ENCODE assay signal across 20 cellular contexts in the genomic region with DNA sequence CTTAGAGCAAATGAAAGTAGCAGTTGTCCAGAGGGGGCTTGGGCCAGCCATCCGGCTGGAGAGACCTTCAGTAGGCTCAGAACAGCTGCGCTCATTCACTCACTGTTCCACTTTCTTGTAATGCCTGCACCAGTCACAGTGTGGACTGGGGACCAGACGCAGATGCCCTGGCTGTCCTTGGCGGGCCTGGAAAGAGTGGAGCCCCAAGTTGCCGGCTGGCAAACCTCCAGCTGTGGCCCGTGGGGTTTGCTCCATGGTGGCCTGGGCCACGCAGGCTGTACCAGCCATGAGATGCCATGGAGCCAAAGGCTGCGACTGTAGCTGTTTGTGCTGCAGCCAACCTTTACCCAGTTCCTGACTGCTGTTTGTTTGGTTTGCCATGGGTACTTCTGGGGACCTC. TPM values are rescaled to one million over a fixed set of nuclear protein-coding genes. Genes with fewer than 3 reads are reported as not detected.
A peak's percentile ranks its signal among the peaks of the same experiment; 100 is the strongest.
DNase-seq lines count a peak whose midpoint lies in the region; ATAC-seq, FAIRE-seq and TF ChIP-seq lines count a peak whose summit lies in the region.
"Had no signal": no experiment of that assay in that cellular context is flagged by ENCODE, and none has a peak within 500 bp of the region (broad histone marks: within the 10 kb centered on the region; RNA-seq: fewer than 3 reads in every experiment).

No MANE protein-coding gene starts in this region.

- no peak overlapping the region for H3K9ac ChIP-seq in H9 (ENCODE audit: extremely low read depth, insufficient read length, low read length)
- H3K9ac ChIP-seq: parathyroid adenoma had no signal

- H3K27me3 ChIP-seq in H9 (ENCODE audit: insufficient read depth, low read length): no peaks in the 10 kb centered on the region
- H3K27me3 ChIP-seq in ectodermal cell (ENCODE audit: control insufficient read depth, insufficient read depth, low read length, poor library complexity, severe bottlenecking): no peaks in the 10 kb centered on the region
- H3K27me3 ChIP-seq: tibial nerve had no signal

- H3K56ac ChIP-seq in H9 (ENCODE audit: insufficient read length, low read depth, low read length): no peak overlapping the region

- peak; percentile 35 for DNase-seq in activated CD8-positive, alpha-beta memory T cell treated with anti-CD3 and anti-CD28 coated beads for 24 hours
- no peak for DNase-seq in activated CD8-positive, alpha-beta memory T cell treated with anti-CD3 and anti-CD28 coated beads, Interleukin-2, amount 50 U/mL, for 4 hours
- DNase-seq in H9 (no peak), retina (peak; percentile 60), RCC 7860 (ENCODE audit: low spot score) (no peak)
- DNase-seq in activated CD4-positive, alpha-beta T cell treated with anti-CD3 and anti-CD28 coated beads, Interleukin-2, amount 10 ng/mL, durations not matched to agents 24 days and 14 days: no peak
- DNase-seq: 8988T; AML-193; DND-41; Kasumi-1; naive thymus-derived CD4-positive, alpha-beta T cell; NCI-H187; NCI-H226; stimulated activated naive CD4-positive, alpha-beta T cell treated with Interleukin-2 at 50 U/mL for 16 hours; T-helper 9 cell had no signal

- H3K36me3 ChIP-seq in ectodermal cell (ENCODE audit: control insufficient read depth, insufficient read depth, low read length): no peaks in the 10 kb centered on the region
- H3K36me3 ChIP-seq: HAP-1, tibial nerve had no signal

- H3K14ac ChIP-seq in H9 (ENCODE audit: insufficient read depth, low read length): 0 out of 2 replicates have a peak overlapping the region, but pooled peaks have one; percentile 11

- no peak for FAIRE-seq in RCC 7860 (lab: Jason Lieb, UNC)

- no peak overlapping the region for H4K91ac ChIP-seq in H9 (ENCODE audit: insufficient read length, low read depth, low read length)

- no peak overlapping the region for H3K4ac ChIP-seq in H9 (ENCODE audit: low read depth, low read length)

- H3K27ac Mint-ChIP-seq in H9: peak overlapping the region in 1 of 3 experiments; percentile 69; a peak in 3 of 7 replicates
- H3K27ac Mint-ChIP-seq in activated CD4-positive, alpha-beta T cell treated with anti-CD3 and anti-CD28 coated beads, Interleukin-2, amount 10 ng/mL, durations not matched to agents 24 days and 14 days: no peak overlapping the region

- no peak overlapping the region for H2BK15ac ChIP-seq in H9 (ENCODE audit: low read depth, low read length)

- WGBS in H9 (ENCODE audit: extremely low coverage, insufficient read length, low lambda C conversion rate): no CpG with 5 or more reads among the region's 8 CpGs
- 72 to 79% methylated on average over 8 of the region's 8 CpGs for WGBS in ectodermal cell, 2 experiments

- no peak overlapping the region for H3K4me3 ChIP-seq in ectodermal cell (ENCODE audit: insufficient read depth, low read depth, low read length)
- H3K4me3 ChIP-seq: HAP-1, tibial nerve had no signal

- ATAC-seq in GM18868 (IDR thresholded peaks at IDR 0.05; ENCODE audit: unreplicated experiment): no peak
- ATAC-seq: naive thymus-derived CD4-positive, alpha-beta T cell had no signal

- no peaks in the 10 kb centered on the region for H3K4me1 ChIP-seq in H9 (ENCODE audit: insufficient read depth, low read length)
- H3K4me1 ChIP-seq in ectodermal cell (ENCODE audit: control insufficient read depth, insufficient read depth, low read length): no peaks in the 10 kb centered on the region
- H3K4me1 ChIP-seq: parathyroid adenoma had no signal

- H3K18ac ChIP-seq in H9 (ENCODE audit: insufficient read length, low read depth, low read length): no peak overlapping the region

- H3K36me3 Mint-ChIP-seq in H9 (ENCODE audit: insufficient read depth in 1 of 3, low read depth in 3 of 3): no peaks in the 10 kb centered on the region
- peaks cover 6% of the 10 kb centered on the region for H3K36me3 Mint-ChIP-seq in activated CD4-positive, alpha-beta T cell treated with anti-CD3 and anti-CD28 coated beads, Interleukin-2, amount 10 ng/mL, durations not matched to agents 24 days and 14 days (ENCODE audit: low read depth)

- no peaks in the 10 kb centered on the region for H3K79me1 ChIP-seq in H9 (ENCODE audit: insufficient read depth, low read depth, low read length, poor library complexity, severe bottlenecking)

- no peak overlapping the region; a peak in 1 of 5 replicates for H3K4me3 Mint-ChIP-seq in H9
- no peak overlapping the region for H3K4me3 Mint-ChIP-seq in activated CD4-positive, alpha-beta T cell treated with anti-CD3 and anti-CD28 coated beads, Interleukin-2, amount 10 ng/mL, durations not matched to agents 24 days and 14 days
- H3K4me3 Mint-ChIP-seq: naive thymus-derived CD4-positive, alpha-beta T cell had no signal

- peaks cover 0 to 3% of the 10 kb centered on the region in 2 experiments; a peak in 3 of 5 replicates for H3K9me3 Mint-ChIP-seq in H9
- H3K9me3 Mint-ChIP-seq in activated CD4-positive, alpha-beta T cell treated with anti-CD3 and anti-CD28 coated beads, Interleukin-2, amount 10 ng/mL, durations not matched to agents 24 days and 14 days: peaks cover 13% of the 10 kb centered on the region

- H3K27me3 Mint-ChIP-seq in H9 (ENCODE audit: low read depth): peaks cover 14% of the 10 kb centered on the region
- no peaks in the 10 kb centered on the region for H3K27me3 Mint-ChIP-seq in activated CD4-positive, alpha-beta T cell treated with anti-CD3 and anti-CD28 coated beads, Interleukin-2, amount 10 ng/mL, durations not matched to agents 24 days and 14 days
- H3K27me3 Mint-ChIP-seq: naive thymus-derived CD4-positive, alpha-beta T cell had no signal

- no peak overlapping the region for H3K23ac ChIP-seq in H9 (ENCODE audit: insufficient read length, low read depth, low read length)

- H2AFZ ChIP-seq in H9 (ENCODE audit: low read length): no peak overlapping the region
- H2AFZ ChIP-seq: parathyroid adenoma had no signal

- H3K27ac ChIP-seq in H9 (ENCODE audit: insufficient read length, low read depth, low read length): no peak overlapping the region
- H3K27ac ChIP-seq in ectodermal cell (ENCODE audit: insufficient read depth, low read depth, low read length, poor library complexity, severe bottlenecking): peak overlapping the region; percentile 47
- H3K27ac ChIP-seq: parathyroid adenoma, tibial nerve had no signal

- H2BK5ac ChIP-seq in H9 (ENCODE audit: insufficient read length, low read length): no peak overlapping the region

- H2BK20ac ChIP-seq in H9 (ENCODE audit: low read depth, low read length, poor library complexity, severe bottlenecking): no peak overlapping the region

- H4K8ac ChIP-seq in H9 (replicated peaks; ENCODE audit: insufficient read length, low read depth, low read length): no peak overlapping the region

- H2AK5ac ChIP-seq in H9 (ENCODE audit: insufficient read length, low read length): no peak overlapping the region

- H3T11ph ChIP-seq in H9 (ENCODE audit: low read length): no peak overlapping the region

- H3K79me2 ChIP-seq in H9 (ENCODE audit: insufficient read depth, low read length): no peaks in the 10 kb centered on the region

- H4K20me1 ChIP-seq in H9 (ENCODE audit: control insufficient read depth, insufficient read depth, insufficient read length): no peaks in the 10 kb centered on the region

- H2BK12ac ChIP-seq in H9 (ENCODE audit: insufficient read length, low read depth, low read length): no peak overlapping the region

- H4K5ac ChIP-seq in H9 (ENCODE audit: insufficient read length, low read depth, low read length): no peak overlapping the region

- TF ChIP-seq CTCF in H9 (conservative IDR thresholded peaks at IDR 0.05): no peak

- no peak overlapping the region for H2BK120ac ChIP-seq in H9 (ENCODE audit: low read depth, low read length, poor library complexity, severe bottlenecking)

- no peak overlapping the region for H3K4me2 ChIP-seq in H9 (ENCODE audit: insufficient read depth, insufficient read length, low read length)

- H3K9me3 ChIP-seq in H9 (ENCODE audit: control insufficient read depth, low read depth, low read length) (no peaks in the 10 kb centered on the region), ectodermal cell (ENCODE audit: control insufficient read depth, low read length) (no peaks in the 10 kb centered on the region)
- H3K9me3 ChIP-seq: HAP-1, tibial nerve had no signal

- H3K4me1 Mint-ChIP-seq in H9: peaks cover 44 to 49% of the 10 kb centered on the region in 2 experiments
- no peaks in the 10 kb centered on the region for H3K4me1 Mint-ChIP-seq in activated CD4-positive, alpha-beta T cell treated with anti-CD3 and anti-CD28 coated beads, Interleukin-2, amount 10 ng/mL, durations not matched to agents 24 days and 14 days

- intact Hi-C loops in activated CD4-positive, alpha-beta T cell treated with anti-CD3 and anti-CD28 coated beads, Interleukin-2, amount 10 ng/mL, durations not matched to agents 24 days and 14 days (cut with micrococcal nuclease): no loop called here

- H3K23me2 ChIP-seq in H9 (ENCODE audit: insufficient read length, low read depth, low read length, poor library complexity, severe bottlenecking): no peaks in the 10 kb centered on the region

RNA-seq across cellular contexts. Expression of a gene that starts 21.0 kb away (rescaled TPM):
- 1.8 and 3.9 TPM in 2 replicates for total RNA-seq in H9 (2021)
- polyA plus RNA-seq in ectodermal cell (2013, experiment 1 of 4): 0.39 TPM
- polyA plus RNA-seq in ectodermal cell (2013, experiment 2 of 4): 0.25 TPM
- polyA plus RNA-seq in ectodermal cell (2013, experiment 3 of 4): 0.53 TPM
- polyA plus RNA-seq in ectodermal cell (2013, experiment 4 of 4): 0.24 TPM
- total RNA-seq in activated CD4-positive, alpha-beta T cell treated with anti-CD3 and anti-CD28 coated beads, Interleukin-2, amount 10 ng/mL, durations not matched to agents 24 days and 14 days: 35.6 and 36.5 TPM in 2 replicates

Comparison
In these comparisons a context has a peak if more than half of its experiments do, and no peak if none do; other contexts are left out.
1. DNase-seq: peak in activated CD8-positive, alpha-beta memory T cell treated with anti-CD3 and anti-CD28 coated beads for 24 hours (single experiment) and retina (single experiment); none in activated CD8-positive, alpha-beta memory T cell treated with anti-CD3 and anti-CD28 coated beads, Interleukin-2, amount 50 U/mL, for 4 hours (single experiment), H9 (single experiment), activated CD4-positive, alpha-beta T cell treated with anti-CD3 and anti-CD28 coated beads, Interleukin-2, amount 10 ng/mL, durations not matched to agents 24 days and 14 days (single experiment) and RCC 7860 (single experiment).